24 cellular contexts compared by ENCODE assay signal in genomic region chr10:1156616-1156886, GRCh38.
A peak's percentile ranks its signal among the peaks of the same experiment; 100 is the strongest.
DNase-seq lines count a peak whose midpoint lies in the region; ATAC-seq, FAIRE-seq and TF ChIP-seq lines count a peak whose summit lies in the region.
"Had no signal": no experiment of that assay in that cellular context is flagged by ENCODE, and none has a peak within 500 bp of the region (broad histone marks: within the 10 kb centered on the region; RNA-seq: fewer than 3 reads in every experiment).

No MANE protein-coding gene starts in this region.

- H3K4me1 ChIP-seq in H1 (replicated peaks in 1 of 4; ENCODE audit: control insufficient read depth in 3 of 4, insufficient read depth in 4 of 4, low read length in 3 of 4) (no peaks in the 10 kb centered on the region; a peak in 1 of 7 replicates), sigmoid colon (no peaks in the 10 kb centered on the region)
- H3K4me1 ChIP-seq: BE2C, HAP-1, Peyer's patch, SJCRH30 had no signal

- no peak overlapping the region for H3K4me3 ChIP-seq in H7 (ENCODE audit: insufficient read depth, low read depth, low read length)
- H3K4me3 ChIP-seq in H1 (ENCODE audit: extremely low read depth in 1 of 4, insufficient read depth in 2 of 4, low read depth in 3 of 4, low read length in 4 of 4): no peak overlapping the region
- H3K4me3 ChIP-seq in sigmoid colon: no peak overlapping the region
- H3K4me3 ChIP-seq: GM12878, HAP-1, Peyer's patch, SJCRH30 had no signal

- CTCF ChIA-PET in H1 (lab: Charles Lee; ENCODE audit: partially characterized antibody): interaction anchor here (1.0 kb wide), 1 partner anchor 13 kb away, joined by 3 read pairs; no protein-coding TSS in a partner anchor

- H3K9me3 Mint-ChIP-seq in activated T-helper 1 cell treated with anti-CD3 and anti-CD28 coated beads, Interleukin-12 subunit alpha, Interleukin-12 subunit beta, Interleukin-2, Interleukin-4 antibody, amounts not matched to agents 30 ng/mL and 10 ng/mL and 1 ng/mL, durations not matched to agents 14 hours and 24 hours and 36 hours: no peaks in the 10 kb centered on the region
- H3K9me3 Mint-ChIP-seq: CD4-positive, CD25-positive, alpha-beta regulatory T cell had no signal

- no peaks in the 10 kb centered on the region for H3K36me3 Mint-ChIP-seq in activated T-helper 1 cell treated with anti-CD3 and anti-CD28 coated beads, Interleukin-12 subunit alpha, Interleukin-12 subunit beta, Interleukin-2, Interleukin-4 antibody, amounts not matched to agents 30 ng/mL and 10 ng/mL and 1 ng/mL, durations not matched to agents 14 hours and 24 hours and 36 hours (ENCODE audit: low read depth)
- H3K36me3 Mint-ChIP-seq: CD4-positive, CD25-positive, alpha-beta regulatory T cell had no signal

- no peaks in the 10 kb centered on the region for H4K20me1 ChIP-seq in H1 (replicated peaks in 1 of 2; ENCODE audit: control insufficient read depth in 1 of 2, insufficient read depth in 2 of 2, low read length in 2 of 2)

- ATAC-seq in Right ventricle myocardium inferior (no peak), GM19328 (IDR thresholded peaks at IDR 0.05; ENCODE audit: unreplicated experiment) (no peak)
- ATAC-seq: GM12878 had no signal

- no peak for TF ChIP-seq RAD21 in H1 (IDR thresholded peaks at IDR 0.05 in 1 of 2, conservative IDR thresholded peaks at IDR 0.05 in 1 of 2; ENCODE audit: low read depth in 2 of 2, low read length in 2 of 2)

- H3K23ac ChIP-seq in H1 (ENCODE audit: insufficient read length): no peak overlapping the region

- no peaks in the 10 kb centered on the region for H3K4me1 Mint-ChIP-seq in activated T-helper 1 cell treated with anti-CD3 and anti-CD28 coated beads, Interleukin-12 subunit alpha, Interleukin-12 subunit beta, Interleukin-2, Interleukin-4 antibody, amounts not matched to agents 30 ng/mL and 10 ng/mL and 1 ng/mL, durations not matched to agents 14 hours and 24 hours and 36 hours (ENCODE audit: low read depth)
- H3K4me1 Mint-ChIP-seq: CD4-positive, CD25-positive, alpha-beta regulatory T cell had no signal

- no peak overlapping the region; the same call in 1 of the 2 replicates for H4K8ac ChIP-seq in H1 (ENCODE audit: extremely low read depth, insufficient read depth, low read length)

- WGBS in H1 (ENCODE audit: extremely low coverage in 1 of 2, insufficient coverage in 1 of 2, insufficient read length in 1 of 2, insufficient replicate concordance in 2 of 2, low coverage in 1 of 2, low lambda C conversion rate in 2 of 2, missing lambda C conversion rate in 1 of 2), 2 experiments: 88% methylated on average over 8 of the region's 8 CpGs; no CpG with 5 or more reads in 1 of the 2 experiments
- WGBS in sigmoid colon, 2 donors: 83 to 88% methylated on average over 8 of the region's 8 CpGs

- H3K9me3 ChIP-seq in H1 (ENCODE audit: insufficient read depth in 2 of 2, low read depth in 1 of 2, low read length in 1 of 2) (no peaks in the 10 kb centered on the region), sigmoid colon (no peaks in the 10 kb centered on the region)
- H3K9me3 ChIP-seq: BE2C, HAP-1, Peyer's patch, SJCRH30 had no signal

- H3K27ac Mint-ChIP-seq in activated T-helper 1 cell treated with anti-CD3 and anti-CD28 coated beads, Interleukin-12 subunit alpha, Interleukin-12 subunit beta, Interleukin-2, Interleukin-4 antibody, amounts not matched to agents 30 ng/mL and 10 ng/mL and 1 ng/mL, durations not matched to agents 14 hours and 24 hours and 36 hours: no peak overlapping the region

- no peak overlapping the region for H3K14ac ChIP-seq in H1 (ENCODE audit: insufficient read length)

- no peak for TF ChIP-seq EP300 in H1 (IDR thresholded peaks at IDR 0.05; ENCODE audit: borderline replicate concordance in 1 of 2, low read depth in 2 of 2, low read length in 2 of 2)
- no peak for TF ChIP-seq EP300 in sigmoid colon (IDR thresholded peaks at IDR 0.05)

- peak; percentile 45 for DNase-seq in Right ventricle myocardium inferior (ENCODE audit: missing footprints)
- DNase-seq in cardiac septum (ENCODE audit: low spot score): no peak
- DNase-seq in H7: peak; percentile 43
- DNase-seq in H1 (ENCODE audit: low read depth in 1 of 2, low spot score in 2 of 2): peak in 1 of 2 experiments; percentile 31
- DNase-seq in sigmoid colon: peak; percentile 18
- no peak for DNase-seq in cortex of kidney (lab: John Stamatoyannopoulos, UW)
- no peak for DNase-seq in activated T-helper 1 cell treated with anti-CD3 and anti-CD28 coated beads, Interleukin-12 subunit alpha, Interleukin-12 subunit beta, Interleukin-2, Interleukin-4 antibody, amounts not matched to agents 30 ng/mL and 10 ng/mL and 1 ng/mL, durations not matched to agents 14 hours and 24 hours and 36 hours (ENCODE audit: low spot score)
- DNase-seq: BE2C; CD4-positive, CD25-positive, alpha-beta regulatory T cell; DMS79 treated with DMSO at 0.1 percent for 48 hours; MV-4-11; NCI-H1105 treated with DMSO at 0.1 percent for 48 hours; NCI-H2029 treated with DMSO at 0.1 percent for 48 hours; NCI-H226; NCI-H510A treated with DMSO at 0.1 percent for 48 hours; NCI-H774; NK-92 treated with Interleukin-12 subunit alpha and Interleukin-12 subunit beta, amount 100 ng/mL, for 24 hours; SJCRH30 had no signal

- H2AFZ ChIP-seq in H1 (ENCODE audit: low read length): no peak overlapping the region

- no peak for TF ChIP-seq CTCF in H1 (IDR thresholded peaks at IDR 0.05; ENCODE audit: control extremely low read depth in 1 of 3, insufficient read depth in 1 of 3, low read depth in 1 of 3, low read length in 3 of 3)
- no peak for TF ChIP-seq CTCF in sigmoid colon (IDR thresholded peaks at IDR 0.05)

- H2AK5ac ChIP-seq in H1 (ENCODE audit: low read depth, low read length): no peak overlapping the region

- H2BK120ac ChIP-seq in H1 (replicated peaks; ENCODE audit: low read depth, low read length): no peak overlapping the region

- H3K4me2 ChIP-seq in H1 (ENCODE audit: insufficient read depth in 1 of 2, low read depth in 2 of 2, low read length in 2 of 2): no peak overlapping the region
- H3K4me2 ChIP-seq: KMS-11 had no signal

- no peaks in the 10 kb centered on the region for H3K79me2 ChIP-seq in H1 (ENCODE audit: control insufficient read depth in 1 of 2, insufficient read depth in 2 of 2, low read length in 2 of 2)

- no peak overlapping the region for H3K4me3 Mint-ChIP-seq in activated T-helper 1 cell treated with anti-CD3 and anti-CD28 coated beads, Interleukin-12 subunit alpha, Interleukin-12 subunit beta, Interleukin-2, Interleukin-4 antibody, amounts not matched to agents 30 ng/mL and 10 ng/mL and 1 ng/mL, durations not matched to agents 14 hours and 24 hours and 36 hours
- H3K4me3 Mint-ChIP-seq: CD4-positive, CD25-positive, alpha-beta regulatory T cell had no signal

- H3K27me3 Mint-ChIP-seq in activated T-helper 1 cell treated with anti-CD3 and anti-CD28 coated beads, Interleukin-12 subunit alpha, Interleukin-12 subunit beta, Interleukin-2, Interleukin-4 antibody, amounts not matched to agents 30 ng/mL and 10 ng/mL and 1 ng/mL, durations not matched to agents 14 hours and 24 hours and 36 hours (ENCODE audit: insufficient read depth): peaks cover 2% of the 10 kb centered on the region
- H3K27me3 Mint-ChIP-seq: CD4-positive, CD25-positive, alpha-beta regulatory T cell had no signal

- FAIRE-seq in H1 (lab: Jason Lieb, UNC): no peak
- FAIRE-seq: GM12878 had no signal

- H2BK12ac ChIP-seq in H1 (ENCODE audit: low read depth, low read length): peak overlapping the region; percentile 50; the same call in 1 of the 2 replicates

- H2BK15ac ChIP-seq in H1 (ENCODE audit: low read length): no peak overlapping the region

- POLR2A ChIA-PET in H1 (lab: Charles Lee; ENCODE audit: partially characterized antibody): no interaction called here

- no peak overlapping the region for H2BK5ac ChIP-seq in H1 (ENCODE audit: low read depth, low read length)

- intact Hi-C loops in Right ventricle myocardium inferior (cut with DNase I): no loop called here
- intact Hi-C loops in cardiac septum (cut with DNase I): no loop called here
- intact Hi-C loops in sigmoid colon (cut with DNase I): no loop called here
- intact Hi-C loops in activated T-helper 1 cell treated with anti-CD3 and anti-CD28 coated beads, Interleukin-12 subunit alpha, Interleukin-12 subunit beta, Interleukin-2, Interleukin-4 antibody, amounts not matched to agents 30 ng/mL and 10 ng/mL and 1 ng/mL, durations not matched to agents 14 hours and 24 hours and 36 hours (cut with micrococcal nuclease): no loop called here

- no peak overlapping the region for H3K18ac ChIP-seq in H1 (ENCODE audit: extremely low read depth, low read length)

- no peaks in the 10 kb centered on the region for H3K79me1 ChIP-seq in H1 (ENCODE audit: low read depth, low read length)

- no peaks in the 10 kb centered on the region for H3K23me2 ChIP-seq in H1 (ENCODE audit: low read depth, low read length)

- no peak overlapping the region for H3K4ac ChIP-seq in H1 (replicated peaks; ENCODE audit: insufficient read length, low read depth, low read length)

- no peak overlapping the region for H4K5ac ChIP-seq in H1 (ENCODE audit: insufficient read length, low read depth, low read length)

- no peak overlapping the region for H3K56ac ChIP-seq in H1 (replicated peaks; ENCODE audit: insufficient read length, low read depth, low read length)

- no peak overlapping the region for H3K9ac ChIP-seq in H1 (replicated peaks in 1 of 4; ENCODE audit: extremely low read depth in 1 of 4, low read depth in 3 of 4, low read length in 3 of 4)
- H3K9ac ChIP-seq: KMS-11 had no signal

- TF ChIP-seq POLR2A in H1 (IDR thresholded peaks at IDR 0.05; ENCODE audit: control extremely low read depth in 1 of 2, low read depth in 2 of 2, low read length in 2 of 2) (no peak), sigmoid colon (IDR thresholded peaks at IDR 0.05) (no peak)

- H3K36me3 ChIP-seq in H7 (replicated peaks; ENCODE audit: control insufficient read depth, insufficient read depth, low read length): no peaks in the 10 kb centered on the region
- no peaks in the 10 kb centered on the region for H3K36me3 ChIP-seq in H1 (ENCODE audit: control insufficient read depth in 2 of 4, insufficient read depth in 4 of 4, low read length in 3 of 4)
- H3K36me3 ChIP-seq in sigmoid colon: no peaks in the 10 kb centered on the region
- H3K36me3 ChIP-seq: BE2C, HAP-1, Peyer's patch, SJCRH30 had no signal

- no peak overlapping the region for H2BK20ac ChIP-seq in H1 (ENCODE audit: low read length)

- H4K91ac ChIP-seq in H1 (replicated peaks; ENCODE audit: insufficient read length, low read length): no peak overlapping the region

- H3K27me3 ChIP-seq in H7 (ENCODE audit: control insufficient read depth, insufficient read depth, low read length) (no peaks in the 10 kb centered on the region), H1 (replicated peaks in 1 of 4; ENCODE audit: control insufficient read depth in 3 of 4, extremely low read depth in 1 of 4, insufficient read depth in 3 of 4, low read length in 3 of 4) (peaks cover 0 to 2% (median 0%) of the 10 kb centered on the region in 4 experiments; a peak in 2 of 7 replicates), sigmoid colon (no peaks in the 10 kb centered on the region)
- H3K27me3 ChIP-seq: BE2C, Peyer's patch, SJCRH30 had no signal

- H3K27ac ChIP-seq in H1 (ENCODE audit: low read depth, low read length) (no peak overlapping the region), sigmoid colon (no peak overlapping the region)
- H3K27ac ChIP-seq: HL-60, KMS-11, Peyer's patch, SJCRH30 had no signal

TF ChIP-seq in H1, 55 proteins besides CTCF, POLR2A, EP300 and RAD21 (continues in another document):
- TF ChIP-seq HDAC6 (IDR thresholded peaks at IDR 0.05; ENCODE audit: low read depth, low read length): no peak
- TF ChIP-seq EGR1 (IDR thresholded peaks at IDR 0.05; ENCODE audit: borderline replicate concordance, low read depth, low read length): no peak

Comparison
In these comparisons a context has a peak if more than half of its experiments do, and no peak if none do; other contexts are left out.
1. DNase-seq: peak in Right ventricle myocardium inferior (single experiment), H7 (single experiment) and sigmoid colon (single experiment); none in cardiac septum (single experiment), cortex of kidney (single experiment) and activated T-helper 1 cell treated with anti-CD3 and anti-CD28 coated beads, Interleukin-12 subunit alpha, Interleukin-12 subunit beta, Interleukin-2, Interleukin-4 antibody, amounts not matched to agents 30 ng/mL and 10 ng/mL and 1 ng/mL, durations not matched to agents 14 hours and 24 hours and 36 hours (single experiment).